Comparison of ENCODE assay signal across 8 cellular contexts in genomic region chr4:8688041-8688907, GRCh38.
A peak's percentile ranks its signal among the peaks of the same experiment; 100 is the strongest.
DNase-seq lines count a peak whose midpoint lies in the region; ATAC-seq and TF ChIP-seq lines count a peak whose summit lies in the region.

No MANE protein-coding gene starts in this region.

- H3K27ac ChIP-seq in HCT116 (ENCODE audit: low read depth, low read length) (no peak overlapping the region), coronary artery (no peak overlapping the region)

- RAD21 ChIA-PET in HCT116 (lab: Charles Lee; ENCODE audit: low non-redundant PET in 1 of 2, low total read pairs in 2 of 2, uncharacterized antibody in 2 of 2, unreplicated experiment in 2 of 2): interaction anchor here (0.6 to 1.0 kb wide), 2 partner anchors 196 kb away, joined by 3 to 4 read pairs; no protein-coding TSS in a partner anchor

- no peaks in the 10 kb centered on the region for H3K9me2 ChIP-seq in HCT116 (ENCODE audit: insufficient read depth)

- peak; percentile 81 for TF ChIP-seq RAD21 in HCT116 (IDR thresholded peaks at IDR 0.05; ENCODE audit: low read depth)

- ATAC-seq in HCT116: peak; percentile 97
- ATAC-seq in HG03025 (IDR thresholded peaks at IDR 0.05; ENCODE audit: low FRiP score, unreplicated experiment): no peak
- no peak for ATAC-seq in activated CD4-positive, CD25-positive, alpha-beta regulatory T cell treated with anti-CD3 and anti-CD28 coated beads, Interleukin-2, amount 50 U/mL, for 24 hours
- ATAC-seq in GM19023 (IDR thresholded peaks at IDR 0.05; ENCODE audit: unreplicated experiment): no peak

- CTCF ChIA-PET in HCT116 (lab: Charles Lee): interaction anchor here (0.7 to 2.6 kb wide), 11 partner anchors 9 to 232 kb away, joined by 3 to 23 read pairs (median 4); no protein-coding TSS in a partner anchor

- peaks cover 0 to 3% of the 10 kb centered on the region in 2 experiments; a peak in 1 of 4 replicates for H3K4me1 ChIP-seq in HCT116 (ENCODE audit: control insufficient read depth in 1 of 2, insufficient read depth in 2 of 2, low read length in 2 of 2)

- peak overlapping the region; percentile 24 for H2AFZ ChIP-seq in HCT116 (ENCODE audit: low read depth, low read length, poor library complexity, severe bottlenecking)

- peaks cover 20% of the 10 kb centered on the region; the same call in 1 of the 2 replicates for H3K27me3 ChIP-seq in HCT116 (ENCODE audit: insufficient read depth, low read length)

- intact Hi-C loops in HCT116 (cut with micrococcal nuclease): loop anchor here (1.0 kb wide), 2 partner anchors 197 to 230 kb away; no protein-coding TSS in a partner anchor

- peak; percentile 52 for DNase-seq in D341Med (ENCODE audit: low spot score)
- DNase-seq in HCT116 (ENCODE audit: low read depth, low spot score): peak; percentile 19
- DNase-seq in coronary artery (ENCODE audit: low spot score): peak; percentile 45
- DNase-seq in midbrain (lab: John Stamatoyannopoulos, UW): peak; percentile 27
- no peak for DNase-seq in OCI-M2 (lab: John Stamatoyannopoulos, UW; ENCODE audit: unreplicated experiment)

- BruUV-seq in HCT116 (replicated peaks; lab: Mats Ljungman, UMichigan): no TSS peak

- H3K79me2 ChIP-seq in HCT116 (ENCODE audit: insufficient read depth, low read length): no peaks in the 10 kb centered on the region

- no peaks in the 10 kb centered on the region for H3K36me3 ChIP-seq in HCT116 (ENCODE audit: control insufficient read depth in 1 of 2, insufficient read depth in 2 of 2, low read length in 2 of 2)

- H3K4me2 ChIP-seq in HCT116 (ENCODE audit: low read length): peak overlapping the region; percentile 48

- TF ChIP-seq CTCF in HCT116 (IDR thresholded peaks at IDR 0.05 in 2 of 3, conservative IDR thresholded peaks at IDR 0.05 in 1 of 3; ENCODE audit: borderline replicate concordance in 1 of 3, insufficient read depth in 1 of 3, low read depth in 2 of 3, low read length in 2 of 3) (peak; percentile 78 to 98 (median 86); a peak in 5 of 6 replicates), coronary artery (IDR thresholded peaks at IDR 0.05) (no peak)

- no peak for TF ChIP-seq POLR2A in HCT116 (IDR thresholded peaks at IDR 0.05; ENCODE audit: borderline replicate concordance, extremely low read depth, insufficient read depth, insufficient read length)

- H4K20me1 ChIP-seq in HCT116 (ENCODE audit: insufficient read depth): no peaks in the 10 kb centered on the region

- no peaks in the 10 kb centered on the region for H3K9me3 ChIP-seq in HCT116 (ENCODE audit: control insufficient read depth in 1 of 2, insufficient read depth in 1 of 2, low read depth in 1 of 2, low read length in 2 of 2)

- no peak overlapping the region for H3K9ac ChIP-seq in HCT116 (ENCODE audit: low read length)

- POLR2A ChIA-PET in HCT116 (lab: Charles Lee): no interaction called here

- no peak overlapping the region for H3K4me3 ChIP-seq in HCT116 (replicated peaks in 1 of 2; ENCODE audit: low read depth in 1 of 2, low read length in 2 of 2)
- no peak overlapping the region for H3K4me3 ChIP-seq in coronary artery

TF ChIP-seq in HCT116, 20 proteins besides CTCF, POLR2A, EP300 and RAD21:
- TF ChIP-seq SP1 (IDR thresholded peaks at IDR 0.05; ENCODE audit: low read depth) (no peak), FOSL1 (IDR thresholded peaks at IDR 0.05; ENCODE audit: low read depth) (no peak), CEBPB (IDR thresholded peaks at IDR 0.05; ENCODE audit: low read depth) (no peak), YY1 (IDR thresholded peaks at IDR 0.05; ENCODE audit: extremely low read depth, insufficient replicate concordance, low read depth, low read length) (no peak), EGR1 (IDR thresholded peaks at IDR 0.05; ENCODE audit: low read depth) (no peak), ELF1 (IDR thresholded peaks at IDR 0.05; ENCODE audit: borderline replicate concordance, low read depth) (no peak)
